8 cellular contexts compared by ENCODE assay signal in genomic region chr3:88151358-88151757, GRCh38. TPM values are rescaled to one million over a fixed set of nuclear protein-coding genes. Genes with fewer than 3 reads are reported as not detected.
DNase-seq lines count a peak whose midpoint lies in the region; ATAC-seq and TF ChIP-seq lines count a peak whose summit lies in the region.

No MANE protein-coding gene starts in this region.

- DNase-seq in activated T-cell treated with anti-CD3 and anti-CD28 coated beads, Interleukin-2, amount 50 U/mL, for 24 hours = no peak
- DNase-seq in activated T-cell treated with anti-CD3 and anti-CD28 coated beads for 4 hours (no peak), activated B cell treated with CpG ODN at 0.5 μM for 24 hours (no peak), hepatic stellate cell (ENCODE audit: low spot score) (peak; percentile 6), suprapubic skin (ENCODE audit: low spot score in 2 of 2) (no peak), thyroid gland (no peak), epidermal melanocyte (ENCODE audit: insufficient read length, low spot score) (no peak), mucosa of descending colon (no peak)

- H3K9me3 ChIP-seq in suprapubic skin = no peaks in the 10 kb centered on the region
- no peaks in the 10 kb centered on the region for H3K9me3 ChIP-seq in thyroid gland
- H3K9me3 ChIP-seq in mucosa of descending colon = no peaks in the 10 kb centered on the region

- H3K36me3 ChIP-seq in suprapubic skin (peaks cover 30% of the 10 kb centered on the region), thyroid gland (peaks cover 14 to 22% of the 10 kb centered on the region in 2 donors), mucosa of descending colon (ENCODE audit: low read depth) (peaks cover 5% of the 10 kb centered on the region)

- no peaks in the 10 kb centered on the region for H3K9me3 Mint-ChIP-seq in activated T-cell treated with anti-CD3 and anti-CD28 coated beads, Interleukin-2, amount 50 U/mL, for 24 hours
- no peaks in the 10 kb centered on the region for H3K9me3 Mint-ChIP-seq in activated B cell treated with CpG ODN at 0.5 μM for 24 hours

- H3K27ac ChIP-seq in suprapubic skin = no peak overlapping the region
- H3K27ac ChIP-seq in thyroid gland = peak overlapping the region in 1 of 3 donors; percentile 99

- no peaks in the 10 kb centered on the region for H3K27me3 Mint-ChIP-seq in activated T-cell treated with anti-CD3 and anti-CD28 coated beads, Interleukin-2, amount 50 U/mL, for 24 hours
- no peaks in the 10 kb centered on the region for H3K27me3 Mint-ChIP-seq in activated B cell treated with CpG ODN at 0.5 μM for 24 hours

- H3K36me3 Mint-ChIP-seq in activated T-cell treated with anti-CD3 and anti-CD28 coated beads, Interleukin-2, amount 50 U/mL, for 24 hours (ENCODE audit: low read depth) = peaks cover 54% of the 10 kb centered on the region
- H3K36me3 Mint-ChIP-seq in activated B cell treated with CpG ODN at 0.5 μM for 24 hours (ENCODE audit: low read depth) = peaks cover 36% of the 10 kb centered on the region

- TF ChIP-seq POLR2A in suprapubic skin (IDR thresholded peaks at IDR 0.05) (no peak), thyroid gland (IDR thresholded peaks at IDR 0.05) (no peak)

- TF ChIP-seq EP300 in suprapubic skin (IDR thresholded peaks at IDR 0.05) = no peak

- peak overlapping the region; percentile 90 for H3K4me3 ChIP-seq in suprapubic skin
- no peak overlapping the region for H3K4me3 ChIP-seq in thyroid gland (replicated peaks in 1 of 3)
- H3K4me3 ChIP-seq in mucosa of descending colon = no peak overlapping the region

- H3K27me3 ChIP-seq in suprapubic skin = no peaks in the 10 kb centered on the region
- H3K27me3 ChIP-seq in thyroid gland = no peaks in the 10 kb centered on the region

- TF ChIP-seq CTCF in activated B cell treated with CpG ODN at 0.5 μM for 24 hours (IDR thresholded peaks at IDR 0.05) (no peak), suprapubic skin (IDR thresholded peaks at IDR 0.05) (no peak), thyroid gland (IDR thresholded peaks at IDR 0.05) (no peak), mucosa of descending colon (IDR thresholded peaks at IDR 0.05) (no peak)

- no peak for ATAC-seq in activated B cell treated with CpG ODN at 0.5 μM for 24 hours (ENCODE audit: low read depth)
- ATAC-seq in mucosa of descending colon = no peak

- H3K4me1 Mint-ChIP-seq in activated T-cell treated with anti-CD3 and anti-CD28 coated beads, Interleukin-2, amount 50 U/mL, for 24 hours (ENCODE audit: low read depth) = peaks cover 51% of the 10 kb centered on the region
- peaks cover 48% of the 10 kb centered on the region for H3K4me1 Mint-ChIP-seq in activated B cell treated with CpG ODN at 0.5 μM for 24 hours

- 26% methylated on average over 4 of the region's 4 CpGs for WGBS in suprapubic skin
- WGBS in thyroid gland, 2 donors = 36% methylated on average over 4 of the region's 4 CpGs

- H3K4me1 ChIP-seq in suprapubic skin = peaks cover 32% of the 10 kb centered on the region
- peaks cover 13 to 14% of the 10 kb centered on the region in 2 donors for H3K4me1 ChIP-seq in thyroid gland
- H3K4me1 ChIP-seq in mucosa of descending colon (ENCODE audit: low read depth) = peaks cover 12% of the 10 kb centered on the region

- intact Hi-C loops in activated B cell treated with CpG ODN at 0.5 μM for 24 hours (cut with micrococcal nuclease) = loop anchor here (2.0 to 5.0 kb wide), 2 partner anchors 29 to 281 kb away; no protein-coding TSS in a partner anchor
- intact Hi-C loops in thyroid gland (cut with DNase I) = loop anchor here (10.0 kb wide), 1 partner anchor 87 kb away; no protein-coding TSS in a partner anchor
- intact Hi-C loops in mucosa of descending colon (cut with DNase I, micrococcal nuclease) = no loop called here

- H3K27ac Mint-ChIP-seq in activated T-cell treated with anti-CD3 and anti-CD28 coated beads, Interleukin-2, amount 50 U/mL, for 24 hours = peak overlapping the region; percentile 84
- peak overlapping the region; percentile 47 for H3K27ac Mint-ChIP-seq in activated B cell treated with CpG ODN at 0.5 μM for 24 hours

- CTCF ChIA-PET in activated B cell treated with CpG ODN at 0.5 μM for 24 hours (lab: Charles Lee) = interaction anchor here (0.7 to 0.9 kb wide), 2 partner anchors 10 to 800 kb away, joined by 3 read pairs; no protein-coding TSS in a partner anchor

- POLR2A ChIA-PET in activated B cell treated with CpG ODN at 0.5 μM for 24 hours (lab: Charles Lee) = interaction anchor here (1.2 to 5.9 kb wide), 3 partner anchors 17 to 94 kb away, joined by 3 to 81 read pairs (median 3); partner anchors contain the start of genes CGGBP1 and ZNF654

- peak overlapping the region; percentile 94 for H3K4me3 Mint-ChIP-seq in activated T-cell treated with anti-CD3 and anti-CD28 coated beads, Interleukin-2, amount 50 U/mL, for 24 hours
- peak overlapping the region; percentile 59 for H3K4me3 Mint-ChIP-seq in activated B cell treated with CpG ODN at 0.5 μM for 24 hours

RNA-seq across cellular contexts. Expression of gene C3orf38, which starts 1.6 kb away (rescaled TPM):
- total RNA-seq in activated B cell treated with CpG ODN at 0.5 μM for 24 hours (36.5 and 40.3 TPM in 2 replicates), suprapubic skin (10 to 100 TPM; 14.1 to 30.8 (median 18.4) TPM), thyroid gland (10 to 100 TPM; 23.0 to 30.2 (median 24.7) TPM), mucosa of descending colon (10 to 100 TPM; 18.3 to 25.4 (median 22.8) TPM)

Comparison
In these comparisons a context has a peak if more than half of its experiments do, and no peak if none do; other contexts are left out.
1. intact Hi-C loops: an anchor here in activated B cell treated with CpG ODN at 0.5 μM for 24 hours (2.0 to 5.0 kb wide) and thyroid gland (10.0 kb wide); none called in mucosa of descending colon.